Comparison of ENCODE assay signal across 9 cellular contexts in the genomic region with DNA sequence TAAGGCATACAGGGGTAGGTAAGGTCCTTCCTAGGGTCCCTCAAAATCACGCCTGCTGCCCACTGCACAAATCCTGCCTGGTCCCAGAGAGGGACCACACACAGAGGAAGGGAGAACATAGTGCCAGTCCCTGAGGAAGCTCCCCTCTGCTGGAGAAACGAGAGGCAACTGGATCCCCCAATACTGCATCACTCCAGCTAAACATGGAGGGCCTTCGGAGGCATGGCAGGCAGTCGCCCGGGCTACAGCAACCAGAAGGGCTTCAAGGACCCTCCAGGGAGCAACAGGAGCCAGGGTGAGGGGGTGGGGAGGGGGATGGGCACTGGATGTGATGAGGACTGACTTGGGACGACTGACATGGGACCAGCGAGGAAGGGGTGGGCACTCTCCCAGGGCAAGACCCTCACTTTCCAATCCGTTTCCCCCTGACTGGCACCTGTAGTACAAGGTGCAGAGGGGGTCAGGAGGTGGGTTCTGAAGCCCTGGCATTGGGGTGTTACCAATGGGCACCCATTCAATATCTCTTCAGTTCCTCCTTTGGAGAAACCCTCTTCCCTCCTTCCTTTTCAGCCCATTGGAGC. TPM values are rescaled to one million over a fixed set of nuclear protein-coding genes. Genes with fewer than 3 reads are reported as not detected.
DNase-seq lines count a peak whose midpoint lies in the region; ATAC-seq and TF ChIP-seq lines count a peak whose summit lies in the region.
"Had no signal": no experiment of that assay in that cellular context is flagged by ENCODE, and none has a peak within 500 bp of the region (broad histone marks: within the 10 kb centered on the region; RNA-seq: fewer than 3 reads in every experiment).

No MANE protein-coding gene starts in this region.

- peak overlapping the region; percentile 99 for H3K27ac Mint-ChIP-seq in activated CD8-positive, alpha-beta memory T cell treated with anti-CD3 and anti-CD28 coated beads, Interleukin-2, amount 10 ng/mL, durations not matched to agents 7 days and 5 days

- WGBS in esophagus squamous epithelium, 2 donors: 79 to 80% methylated on average over 4 to 6 of the region's 8 CpGs

- no peaks in the 10 kb centered on the region for H3K27me3 Mint-ChIP-seq in activated CD8-positive, alpha-beta memory T cell treated with anti-CD3 and anti-CD28 coated beads, Interleukin-2, amount 10 ng/mL, durations not matched to agents 7 days and 5 days

- TF ChIP-seq POLR2A in esophagus squamous epithelium (IDR thresholded peaks at IDR 0.05): no peak

- no peaks in the 10 kb centered on the region for H3K27me3 ChIP-seq in RWPE2 (ENCODE audit: insufficient read depth, poor library complexity, severe bottlenecking)
- no peaks in the 10 kb centered on the region for H3K27me3 ChIP-seq in esophagus squamous epithelium

- TF ChIP-seq CTCF in RWPE2 (IDR thresholded peaks at IDR 0.05; ENCODE audit: poor library complexity, severe bottlenecking) (no peak), esophagus squamous epithelium (IDR thresholded peaks at IDR 0.05) (no peak)

- H3K4me1 ChIP-seq in RWPE2 (ENCODE audit: insufficient read depth, poor library complexity, severe bottlenecking): peaks cover 45% of the 10 kb centered on the region
- peaks cover 22 to 78% (median 35%) of the 10 kb centered on the region in 3 donors for H3K4me1 ChIP-seq in esophagus squamous epithelium

- H3K36me3 Mint-ChIP-seq in activated CD8-positive, alpha-beta memory T cell treated with anti-CD3 and anti-CD28 coated beads, Interleukin-2, amount 10 ng/mL, durations not matched to agents 7 days and 5 days: peaks cover 5% of the 10 kb centered on the region

- intact Hi-C loops in esophagus squamous epithelium (cut with DNase I) (no loop called here), posterior vena cava (cut with DNase I) (no loop called here)

- H3K9me3 Mint-ChIP-seq in activated CD8-positive, alpha-beta memory T cell treated with anti-CD3 and anti-CD28 coated beads, Interleukin-2, amount 10 ng/mL, durations not matched to agents 7 days and 5 days (ENCODE audit: low read depth): no peaks in the 10 kb centered on the region

- CTCF ChIA-PET in activated CD8-positive, alpha-beta memory T cell treated with anti-CD3 and anti-CD28 coated beads, Interleukin-2, amount 10 ng/mL, durations not matched to agents 7 days and 5 days (lab: Charles Lee): interaction anchor here (2.3 to 10.3 kb wide), 2 partner anchors 9 to 18 kb away, joined by 7 to 145 read pairs; a partner anchor contains a TSS

- DNase-seq in activated CD8-positive, alpha-beta memory T cell treated with anti-CD3 and anti-CD28 coated beads, Interleukin-2, amount 10 ng/mL, durations not matched to agents 7 days and 5 days: no peak
- DNase-seq in activated CD8-positive, alpha-beta memory T cell treated with anti-CD3 and anti-CD28 coated beads, Interleukin-2, amount 50 U/mL, for 4 hours: no peak
- DNase-seq in RWPE2 (ENCODE audit: low spot score) (no peak), esophagus squamous epithelium (lab: John Stamatoyannopoulos, UW) (no peak), posterior vena cava (ENCODE audit: low spot score) (no peak), NCI-H82 treated with DMSO at 0.1 percent for 48 hours (lab: John Stamatoyannopoulos, UW; ENCODE audit: unreplicated experiment) (no peak)
- DNase-seq in stimulated activated naive CD8-positive, alpha-beta T cell treated with anti-CD3 and anti-CD28 coated beads, Interleukin-15, Interleukin-2, amounts not matched to agents 100 U/mL and 50 U/mL, for 24 hours: peak; percentile 30
- DNase-seq: NCI-H2107 had no signal

- H3K27ac ChIP-seq in RWPE2 (ENCODE audit: poor library complexity, severe bottlenecking) (peak overlapping the region; percentile 94), esophagus squamous epithelium (peak overlapping the region; percentile 49 to 96 (median 69))

- 0 out of 2 replicates have a peak, but pooled peaks cover 6% of the 10 kb centered on the region for H3K36me3 ChIP-seq in RWPE2 (ENCODE audit: low read depth)
- H3K36me3 ChIP-seq in esophagus squamous epithelium: no peaks in the 10 kb centered on the region

- H3K4me3 ChIP-seq in RWPE2 (ENCODE audit: severe bottlenecking) (no peak overlapping the region), esophagus squamous epithelium (no peak overlapping the region)

- H3K4me1 Mint-ChIP-seq in activated CD8-positive, alpha-beta memory T cell treated with anti-CD3 and anti-CD28 coated beads, Interleukin-2, amount 10 ng/mL, durations not matched to agents 7 days and 5 days: peaks cover 78% of the 10 kb centered on the region

- ATAC-seq in activated CD8-positive, alpha-beta memory T cell treated with anti-CD3 and anti-CD28 coated beads, Interleukin-2, amount 10 ng/mL, durations not matched to agents 7 days and 5 days: no peak
- ATAC-seq in RWPE2 (ENCODE audit: low read depth) (no peak), GM21381 (IDR thresholded peaks at IDR 0.05; ENCODE audit: unreplicated experiment) (no peak)
- ATAC-seq in stimulated activated naive CD8-positive, alpha-beta T cell treated with anti-CD3 and anti-CD28 coated beads, Interleukin-15, Interleukin-2, amounts not matched to agents 100 U/mL and 50 U/mL, for 24 hours: no peak

- peak overlapping the region; percentile 24 for H3K4me3 Mint-ChIP-seq in activated CD8-positive, alpha-beta memory T cell treated with anti-CD3 and anti-CD28 coated beads, Interleukin-2, amount 10 ng/mL, durations not matched to agents 7 days and 5 days

- no peaks in the 10 kb centered on the region for H3K9me3 ChIP-seq in RWPE2 (ENCODE audit: severe bottlenecking)
- H3K9me3 ChIP-seq in esophagus squamous epithelium: no peaks in the 10 kb centered on the region

RNA-seq across cellular contexts. Expression of a gene that starts 21.7 kb away (rescaled TPM):
- 100 to 1,000 TPM; 291 to 293 TPM for total RNA-seq in activated CD8-positive, alpha-beta memory T cell treated with anti-CD3 and anti-CD28 coated beads, Interleukin-2, amount 10 ng/mL, durations not matched to agents 7 days and 5 days
- total RNA-seq in esophagus squamous epithelium: 100 to 1,000 TPM in 3 of 4 donors, 10 to 100 TPM in 1; 49.4 to 384 (median 138) TPM
- 100 to 1,000 TPM; 208 to 244 TPM for total RNA-seq in posterior vena cava

RNA-seq across cellular contexts. Expression of a gene that starts 59.3 kb away (rescaled TPM):
- total RNA-seq in activated CD8-positive, alpha-beta memory T cell treated with anti-CD3 and anti-CD28 coated beads, Interleukin-2, amount 10 ng/mL, durations not matched to agents 7 days and 5 days: 10 to 100 TPM; 25.5 to 31.4 TPM
- total RNA-seq in esophagus squamous epithelium (10 to 100 TPM; 22.7 to 34.0 (median 23.8) TPM), posterior vena cava (10 to 100 TPM; 25.3 to 26.4 TPM)
